In genomic region chr5:10557747-10558295, GRCh38 we compare ENCODE assay signal across 1 cellular context.
TF ChIP-seq lines count a peak whose summit lies in the region.

No MANE protein-coding gene starts in this region.

TF ChIP-seq in HCT116, 20 proteins besides CTCF, POLR2A, EP300 and RAD21 (continued from another document):
- TF ChIP-seq REST (IDR thresholded peaks at IDR 0.05; ENCODE audit: low read depth): no peak
- TF ChIP-seq EZH2 (IDR thresholded peaks at IDR 0.05): no peak
- no peak for TF ChIP-seq ZBTB33 (IDR thresholded peaks at IDR 0.05; ENCODE audit: extremely low read depth, insufficient replicate concordance, low read length)
- no peak for TF ChIP-seq TCF7L2 (IDR thresholded peaks at IDR 0.05; ENCODE audit: borderline replicate concordance, extremely low read depth, insufficient read depth, insufficient read length)
- TF ChIP-seq YY1 (IDR thresholded peaks at IDR 0.05; ENCODE audit: extremely low read depth, insufficient replicate concordance, low read depth, low read length): no peak
- TF ChIP-seq SRF (IDR thresholded peaks at IDR 0.05; ENCODE audit: low read depth): no peak
- no peak for TF ChIP-seq EGR1 (IDR thresholded peaks at IDR 0.05; ENCODE audit: low read depth)
- no peak for TF ChIP-seq JUND (IDR thresholded peaks at IDR 0.05)
- TF ChIP-seq POLR2AphosphoS5 (IDR thresholded peaks at IDR 0.05; ENCODE audit: low read depth, low read length): no peak
- no peak for TF ChIP-seq ATF3 (IDR thresholded peaks at IDR 0.05)
